In the genomic region with DNA sequence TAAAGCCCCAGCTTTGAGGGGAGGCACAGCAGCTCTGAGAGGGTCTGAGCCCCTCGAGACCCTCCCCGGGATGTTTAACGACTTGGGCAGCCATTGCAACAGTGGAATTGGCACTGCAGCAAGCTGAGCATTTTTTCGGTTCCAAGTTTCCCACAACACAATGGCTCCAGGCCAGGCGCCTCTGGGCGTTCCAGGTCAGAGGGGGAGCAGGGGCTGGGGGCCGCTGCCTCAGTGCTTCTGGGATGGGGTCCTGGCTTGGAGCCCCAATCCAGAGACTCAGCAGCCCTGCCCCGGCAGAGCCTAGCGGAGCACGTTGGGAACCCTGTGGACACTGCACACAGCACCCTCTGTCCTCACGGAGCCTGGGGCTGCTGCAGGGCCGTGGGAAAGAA, we compare ENCODE assay signal across 1 cellular context.
TF ChIP-seq lines count a peak whose summit lies in the region.

No MANE protein-coding gene starts in this region.

TF ChIP-seq in WTC11, 78 proteins besides CTCF, POLR2A, EP300 and RAD21 (continued from another document):
- TF ChIP-seq AFF4 (CRISPR knock-in tag; IDR thresholded peaks at IDR 0.05; ENCODE audit: borderline replicate concordance) (no peak), ZMAT4 (CRISPR knock-in tag; IDR thresholded peaks at IDR 0.05) (no peak), TCF7 (CRISPR knock-in tag; IDR thresholded peaks at IDR 0.05; ENCODE audit: low read depth) (no peak), NR3C1 (CRISPR knock-in tag; conservative IDR thresholded peaks at IDR 0.05; ENCODE audit: low read depth) (no peak), GRHL2 (CRISPR knock-in tag; IDR thresholded peaks at IDR 0.05; ENCODE audit: insufficient replicate concordance, severe bottlenecking) (no peak), MYBL2 (CRISPR knock-in tag; IDR thresholded peaks at IDR 0.05) (no peak), ZNF416 (CRISPR knock-in tag; IDR thresholded peaks at IDR 0.05) (no peak), ZNF121 (CRISPR knock-in tag; IDR thresholded peaks at IDR 0.05) (no peak), CDX4 (CRISPR knock-in tag; IDR thresholded peaks at IDR 0.05; ENCODE audit: borderline replicate concordance) (no peak), JAZF1 (CRISPR knock-in tag; IDR thresholded peaks at IDR 0.05) (no peak)
- TF ChIP-seq, protein P1, sequence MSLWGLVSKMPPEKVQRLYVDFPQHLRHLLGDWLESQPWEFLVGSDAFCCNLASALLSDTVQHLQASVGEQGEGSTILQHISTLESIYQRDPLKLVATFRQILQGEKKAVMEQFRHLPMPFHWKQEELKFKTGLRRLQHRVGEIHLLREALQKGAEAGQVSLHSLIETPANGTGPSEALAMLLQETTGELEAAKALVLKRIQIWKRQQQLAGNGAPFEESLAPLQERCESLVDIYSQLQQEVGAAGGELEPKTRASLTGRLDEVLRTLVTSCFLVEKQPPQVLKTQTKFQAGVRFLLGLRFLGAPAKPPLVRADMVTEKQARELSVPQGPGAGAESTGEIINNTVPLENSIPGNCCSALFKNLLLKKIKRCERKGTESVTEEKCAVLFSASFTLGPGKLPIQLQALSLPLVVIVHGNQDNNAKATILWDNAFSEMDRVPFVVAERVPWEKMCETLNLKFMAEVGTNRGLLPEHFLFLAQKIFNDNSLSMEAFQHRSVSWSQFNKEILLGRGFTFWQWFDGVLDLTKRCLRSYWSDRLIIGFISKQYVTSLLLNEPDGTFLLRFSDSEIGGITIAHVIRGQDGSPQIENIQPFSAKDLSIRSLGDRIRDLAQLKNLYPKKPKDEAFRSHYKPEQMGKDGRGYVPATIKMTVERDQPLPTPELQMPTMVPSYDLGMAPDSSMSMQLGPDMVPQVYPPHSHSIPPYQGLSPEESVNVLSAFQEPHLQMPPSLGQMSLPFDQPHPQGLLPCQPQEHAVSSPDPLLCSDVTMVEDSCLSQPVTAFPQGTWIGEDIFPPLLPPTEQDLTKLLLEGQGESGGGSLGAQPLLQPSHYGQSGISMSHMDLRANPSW (CRISPR knock-in tag; conservative IDR thresholded peaks at IDR 0.05; ENCODE audit: low read depth), result no peak
- TF ChIP-seq, protein P2, sequence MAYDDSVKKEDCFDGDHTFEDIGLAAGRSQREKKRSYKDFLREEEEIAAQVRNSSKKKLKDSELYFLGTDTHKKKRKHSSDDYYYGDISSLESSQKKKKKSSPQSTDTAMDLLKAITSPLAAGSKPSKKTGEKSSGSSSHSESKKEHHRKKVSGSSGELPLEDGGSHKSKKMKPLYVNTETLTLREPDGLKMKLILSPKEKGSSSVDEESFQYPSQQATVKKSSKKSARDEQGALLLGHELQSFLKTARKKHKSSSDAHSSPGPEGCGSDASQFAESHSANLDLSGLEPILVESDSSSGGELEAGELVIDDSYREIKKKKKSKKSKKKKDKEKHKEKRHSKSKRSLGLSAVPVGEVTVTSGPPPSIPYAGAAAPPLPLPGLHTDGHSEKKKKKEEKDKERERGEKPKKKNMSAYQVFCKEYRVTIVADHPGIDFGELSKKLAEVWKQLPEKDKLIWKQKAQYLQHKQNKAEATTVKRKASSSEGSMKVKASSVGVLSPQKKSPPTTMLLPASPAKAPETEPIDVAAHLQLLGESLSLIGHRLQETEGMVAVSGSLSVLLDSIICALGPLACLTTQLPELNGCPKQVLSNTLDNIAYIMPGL (CRISPR knock-in tag; IDR thresholded peaks at IDR 0.05), result no peak
